25 cellular contexts compared by ENCODE assay signal in the genomic region with DNA sequence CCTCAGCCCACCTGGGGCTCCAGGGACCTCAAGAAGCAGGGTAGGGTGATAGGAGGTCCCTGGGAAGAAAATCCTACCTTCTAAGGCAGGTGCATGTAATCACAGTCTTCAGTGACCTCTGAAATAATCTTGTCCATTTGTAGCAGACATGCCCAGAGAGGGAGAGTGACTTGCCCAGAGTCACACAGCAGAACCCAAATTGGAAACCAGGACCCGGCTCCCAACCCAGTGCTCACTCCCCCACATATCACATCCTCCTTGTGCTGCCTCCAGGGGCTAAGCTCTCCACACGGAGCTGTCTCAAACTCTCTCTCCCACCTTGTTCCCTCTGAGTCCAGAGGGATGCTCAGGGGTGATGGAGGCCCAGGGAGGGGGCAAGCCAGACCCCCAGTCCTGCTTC.
DNase-seq lines count a peak whose midpoint lies in the region; ATAC-seq, FAIRE-seq and TF ChIP-seq lines count a peak whose summit lies in the region.
"Had no signal": no experiment of that assay in that cellular context is flagged by ENCODE, and none has a peak within 500 bp of the region (broad histone marks: within the 10 kb centered on the region; RNA-seq: fewer than 3 reads in every experiment).

No MANE protein-coding gene starts in this region.

- no peaks in the 10 kb centered on the region for H3K79me1 ChIP-seq in neuronal stem cell (ENCODE audit: low read depth, low read length)

- H4K20me1 ChIP-seq in K562 (replicated peaks; ENCODE audit: control insufficient read depth, insufficient read depth, low read length) (peaks cover 10% of the 10 kb centered on the region), neural progenitor cell (ENCODE audit: low read depth) (peaks cover 12% of the 10 kb centered on the region)

- H3K9me1 ChIP-seq in K562 (ENCODE audit: control insufficient read depth, insufficient read depth, low read length): no peaks in the 10 kb centered on the region

- H3K9me3 Mint-ChIP-seq in neural progenitor cell: no peaks in the 10 kb centered on the region
- H3K9me3 Mint-ChIP-seq: CD4-positive, alpha-beta T cell; CD8-positive, alpha-beta T cell had no signal

- FAIRE-seq in A549 (lab: Jason Lieb, UNC) (no peak), K562 (lab: Jason Lieb, UNC) (no peak)
- FAIRE-seq: A204.1, D721Med, GM12878, GM12892, GM18507 had no signal

- H3K27me3 Mint-ChIP-seq in neural progenitor cell (ENCODE audit: insufficient read depth, low read depth): peaks cover 6% of the 10 kb centered on the region

- no peak overlapping the region for H4K91ac ChIP-seq in neuronal stem cell (ENCODE audit: low read depth, low read length, poor library complexity)

- CTCF ChIA-PET in A549 (lab: Yijun Ruan, JAX): interaction anchor here (1.1 to 4.7 kb wide), 8 partner anchors 10 to 227 kb away, joined by 3 to 60 read pairs (median 8); partner anchors contain the start of gene ALPL
- CTCF ChIA-PET in HEK293 (lab: Yijun Ruan, JAX): interaction anchor here (0.8 to 2.4 kb wide), 2 partner anchors 18 to 225 kb away, joined by 3 to 7 read pairs; no protein-coding TSS in a partner anchor
- CTCF ChIA-PET in K562 (lab: Yijun Ruan, JAX; ENCODE audit: low intra/inter-chr PET ratio): no interaction called here

- H3K14ac ChIP-seq in neuronal stem cell (ENCODE audit: low read length): peak overlapping the region; percentile 25

- H2AK5ac ChIP-seq in neuronal stem cell (ENCODE audit: low read depth, low read length): peak overlapping the region; percentile 88

- H3K79me2 ChIP-seq in K562 (ENCODE audit: control insufficient read depth, insufficient read depth, low read length) (no peaks in the 10 kb centered on the region), neural progenitor cell (ENCODE audit: low read depth) (no peaks in the 10 kb centered on the region)

- H3K36me3 Mint-ChIP-seq in neural progenitor cell: no peaks in the 10 kb centered on the region
- H3K36me3 Mint-ChIP-seq: CD8-positive, alpha-beta T cell had no signal

- in situ Hi-C loops in K562 (cut with MboI): no loop called here

- TF ChIP-seq POLR2A in A549 (IDR thresholded peaks at IDR 0.05; ENCODE audit: low read length) (no peak), K562 (conservative IDR thresholded peaks at IDR 0.05) (no peak)

- H3K23ac ChIP-seq in neuronal stem cell (ENCODE audit: low read depth, low read length, poor library complexity): no peak overlapping the region

- intact Hi-C loops in K562 (cut with micrococcal nuclease): loop anchor here (10.0 kb wide), 1 partner anchor 82 kb away; no protein-coding TSS in a partner anchor

- H3K4me2 ChIP-seq in A549 (no peak overlapping the region), K562 (ENCODE audit: insufficient read depth, low read length) (no peak overlapping the region), neuronal stem cell (ENCODE audit: insufficient read depth, low read length, poor library complexity, severe bottlenecking) (no peak overlapping the region), neural progenitor cell (no peak overlapping the region)
- H3K4me2 ChIP-seq: BLaER1 treated with 17β-estradiol and CSF1 and Interleukin-3, amounts not matched to agents 10 nM and 100 nM had no signal

- POLR2A ChIA-PET in A549 (lab: Yijun Ruan, JAX): no interaction called here
- POLR2A ChIA-PET in HEK293 (lab: Yijun Ruan, JAX): no interaction called here
- POLR2A ChIA-PET in K562 (lab: Yijun Ruan, JAX): interaction anchor here (1.1 kb wide), 1 partner anchor 10 kb away, joined by 4 read pairs; no protein-coding TSS in a partner anchor

- H3K4me3 ChIP-seq in A549 (no peak overlapping the region), HEK293 (ENCODE audit: low read depth, low read length) (no peak overlapping the region), K562 (no peak overlapping the region), neuronal stem cell (ENCODE audit: low read length in 2 of 2) (no peak overlapping the region), neural progenitor cell (no peak overlapping the region)
- H3K4me3 ChIP-seq: BLaER1 treated with 17β-estradiol and CSF1 and Interleukin-3, amounts not matched to agents 10 nM and 100 nM; GM12878 had no signal

- H3F3A ChIP-seq in neural progenitor cell (ENCODE audit: low read depth): no peaks in the 10 kb centered on the region

- H3K27ac ChIP-seq in A549 (no peak overlapping the region), HEK293 (ENCODE audit: extremely low read depth, low read depth, low read length) (no peak overlapping the region), K562 (ENCODE audit: extremely low read depth, low read depth, low read length) (no peak overlapping the region), neuronal stem cell (replicated peaks; ENCODE audit: low read length) (no peak overlapping the region), neural progenitor cell (no peak overlapping the region)
- H3K27ac ChIP-seq: BLaER1 treated with 17β-estradiol and CSF1 and Interleukin-3, amounts not matched to agents 10 nM and 100 nM; C4-2B had no signal

- H4K8ac ChIP-seq in neuronal stem cell (ENCODE audit: low read depth, low read length): no peak overlapping the region

- peak overlapping the region in 1 of 2 experiments; percentile 47; a peak in 1 of 4 replicates for H3K9ac ChIP-seq in K562 (ENCODE audit: insufficient read depth in 1 of 2, low read depth in 2 of 2, low read length in 2 of 2)
- H3K9ac ChIP-seq in neuronal stem cell (ENCODE audit: low read depth, low read length, poor library complexity): no peak overlapping the region
- H3K9ac ChIP-seq in neural progenitor cell: no peak overlapping the region
- H3K9ac ChIP-seq: BLaER1 treated with 17β-estradiol and CSF1 and Interleukin-3, amounts not matched to agents 10 nM and 100 nM had no signal

- H2BK15ac ChIP-seq in neuronal stem cell (ENCODE audit: low read length): peak overlapping the region; percentile 70

- no TSS peak for BruUV-seq in K562 (replicated peaks; lab: Mats Ljungman, UMichigan)

- no peak overlapping the region for H2AFZ ChIP-seq in K562 (ENCODE audit: low read depth, low read length)
- H2AFZ ChIP-seq in neuronal stem cell (ENCODE audit: low read length): no peak overlapping the region
- H2AFZ ChIP-seq in neural progenitor cell (replicated peaks): no peak overlapping the region

- ATAC-seq in A549: no peak
- no peak for ATAC-seq in K562
- ATAC-seq in HG02623 (IDR thresholded peaks at IDR 0.05; ENCODE audit: unreplicated experiment): no peak
- ATAC-seq: CD8-positive, alpha-beta T cell; GM12878 had no signal

- H3K4me1 ChIP-seq in A549 (0 out of 3 replicates have a peak, but pooled peaks cover 5% of the 10 kb centered on the region), HEK293 (ENCODE audit: control insufficient read depth, insufficient read depth, low read length) (no peaks in the 10 kb centered on the region), K562 (replicated peaks in 1 of 2; ENCODE audit: control insufficient read depth in 2 of 2, insufficient read depth in 2 of 2, low read length in 2 of 2) (peaks cover 0 to 55% of the 10 kb centered on the region in 2 experiments; a peak in 1 of 5 replicates), neuronal stem cell (ENCODE audit: control insufficient read depth in 2 of 2, insufficient read depth in 1 of 2, low read depth in 1 of 2, low read length in 2 of 2) (peaks cover 2 to 8% of the 10 kb centered on the region in 2 donors), neural progenitor cell (peaks cover 13% of the 10 kb centered on the region)
- H3K4me1 ChIP-seq: BLaER1 treated with 17β-estradiol and CSF1 and Interleukin-3, amounts not matched to agents 10 nM and 100 nM; Caco-2 had no signal

- 88% methylated on average over 2 of the region's 2 CpGs for WGBS in A549 (ENCODE audit: missing lambda C conversion rate)
- 69% methylated on average over 2 of the region's 2 CpGs for WGBS in K562 (ENCODE audit: insufficient coverage, low coverage, missing lambda C conversion rate)
- WGBS in neuronal stem cell (ENCODE audit: extremely low coverage in 2 of 2, insufficient read length in 2 of 2, insufficient replicate concordance in 1 of 2), 2 donors: no CpG with 5 or more reads among the region's 2 CpGs

- H2BK120ac ChIP-seq in neuronal stem cell (ENCODE audit: low read depth, low read length): no peak overlapping the region

- TF ChIP-seq RAD21 in A549 (conservative IDR thresholded peaks at IDR 0.05 in 1 of 2, IDR thresholded peaks at IDR 0.05 in 1 of 2) (no peak), K562 (CRISPR knock-in tag; conservative IDR thresholded peaks at IDR 0.05 in 1 of 2, IDR thresholded peaks at IDR 0.05 in 1 of 2) (no peak)

- TF ChIP-seq EP300 in A549 (IDR thresholded peaks at IDR 0.05) (no peak), K562 (IDR thresholded peaks at IDR 0.05; ENCODE audit: low read length) (no peak)

- H3K27ac Mint-ChIP-seq in neural progenitor cell: no peak overlapping the region
- H3K27ac Mint-ChIP-seq: B cell; CD4-positive, alpha-beta T cell; CD8-positive, alpha-beta T cell had no signal

- H3K4ac ChIP-seq in neuronal stem cell (ENCODE audit: low read length): no peak overlapping the region

- DNase-seq in A549 (ENCODE audit: low read depth in 1 of 2, low spot score in 1 of 2) (no peak), K562 (ENCODE audit: extremely low read depth in 1 of 4, low spot score in 3 of 4) (no peak), neuronal stem cell (ENCODE audit: low spot score) (no peak), DMS53 treated with DMSO at 0.1 percent for 48 hours (lab: John Stamatoyannopoulos, UW; ENCODE audit: unreplicated experiment) (no peak), neural progenitor cell (ENCODE audit: low spot score) (no peak)
- DNase-seq: 8988T; AML-193; Caco-2; Calu3; CD4-positive, alpha-beta T cell; DMS79; DND-41; EL; GDM1 had no signal

- no peaks in the 10 kb centered on the region for H3K36me3 ChIP-seq in HEK293 (ENCODE audit: control insufficient read depth in 2 of 2, insufficient read depth in 1 of 2, low read length in 2 of 2)
- peaks cover 20% of the 10 kb centered on the region for H3K36me3 ChIP-seq in K562 (ENCODE audit: control insufficient read depth, insufficient read depth, low read length)
- H3K36me3 ChIP-seq in neuronal stem cell (replicated peaks in 1 of 2; ENCODE audit: control insufficient read depth in 2 of 2, insufficient read depth in 2 of 2, low read length in 2 of 2): no peaks in the 10 kb centered on the region
- H3K36me3 ChIP-seq in neural progenitor cell: no peaks in the 10 kb centered on the region
- H3K36me3 ChIP-seq: BLaER1 treated with 17β-estradiol and CSF1 and Interleukin-3, amounts not matched to agents 10 nM and 100 nM had no signal

- H2BK5ac ChIP-seq in neuronal stem cell (ENCODE audit: low read length): no peak overlapping the region

- H3K9me3 ChIP-seq in A549 (no peaks in the 10 kb centered on the region), HEK293 (ENCODE audit: control insufficient read depth, insufficient read depth, low read depth, low read length) (no peaks in the 10 kb centered on the region), K562 (replicated peaks; ENCODE audit: control insufficient read depth, insufficient read depth, low read depth, low read length) (no peaks in the 10 kb centered on the region), neuronal stem cell (replicated peaks in 1 of 2; ENCODE audit: control insufficient read depth in 2 of 2, insufficient read depth in 1 of 2, low read depth in 1 of 2, low read length in 2 of 2) (no peaks in the 10 kb centered on the region), neural progenitor cell (ENCODE audit: low read depth) (no peaks in the 10 kb centered on the region)
- H3K9me3 ChIP-seq: BLaER1 treated with 17β-estradiol and CSF1 and Interleukin-3, amounts not matched to agents 10 nM and 100 nM; Caco-2 had no signal

- H3K18ac ChIP-seq in neuronal stem cell (ENCODE audit: low read length): peak overlapping the region; percentile 67

- H3K4me3 Mint-ChIP-seq in neural progenitor cell: no peak overlapping the region
- H3K4me3 Mint-ChIP-seq: B cell; CD4-positive, alpha-beta T cell; CD8-positive, alpha-beta T cell had no signal

- TF ChIP-seq CTCF in A549 (IDR thresholded peaks at IDR 0.05) (no peak), HEK293 (tag by site-specific recombination; IDR thresholded peaks at IDR 0.05) (no peak), K562 (IDR thresholded peaks at IDR 0.05 in 2 of 3, conservative IDR thresholded peaks at IDR 0.05 in 1 of 3; ENCODE audit: insufficient read depth in 2 of 3, low read depth in 1 of 3, low read length in 3 of 3) (no peak), neural progenitor cell (IDR thresholded peaks at IDR 0.05) (no peak)

- H3K27me3 ChIP-seq in K562 (ENCODE audit: control insufficient read depth in 2 of 2, insufficient read depth in 2 of 2, low read length in 2 of 2): 0 out of 5 replicates have a peak, but pooled peaks cover 0 to 2% of the 10 kb centered on the region in 2 experiments
- peaks cover 0 to 36% (median 0%) of the 10 kb centered on the region in 3 experiments for H3K27me3 ChIP-seq in neuronal stem cell (ENCODE audit: control insufficient read depth in 3 of 3, insufficient read depth in 3 of 3, low read depth in 1 of 3, low read length in 3 of 3)
- no peaks in the 10 kb centered on the region for H3K27me3 ChIP-seq in neural progenitor cell
- H3K27me3 ChIP-seq: BLaER1 treated with 17β-estradiol and CSF1 and Interleukin-3, amounts not matched to agents 10 nM and 100 nM had no signal

- no peak overlapping the region for H2BK12ac ChIP-seq in neuronal stem cell (ENCODE audit: low read length)

- H3K4me1 Mint-ChIP-seq in neural progenitor cell: peaks cover 19% of the 10 kb centered on the region
- H3K4me1 Mint-ChIP-seq: B cell had no signal
